ENCODE assay signal across 27 cellular contexts in genomic region chr7:144723311-144723710, GRCh38.
"Had no signal": no experiment of that assay in that cellular context is flagged by ENCODE, and none has a peak within 500 bp of the region (broad histone marks: within the 10 kb centered on the region; RNA-seq: fewer than 3 reads in every experiment).

No MANE protein-coding gene starts in this region.

- ATAC-seq: activated naive CD4-positive, alpha-beta T cell treated with anti-CD3 and anti-CD28 coated beads, Interleukin-2, amount 50 U/mL, for 72 hours; activated T-cell treated with anti-CD3 and anti-CD28 coated beads, Interleukin-2, amount 50 U/mL, for 72 hours; WTC11 had no signal

- H3K4me1 ChIP-seq: breast epithelium, colonic mucosa had no signal

- H3K36me3 ChIP-seq: ascending aorta, breast epithelium, cardiac muscle cell, colonic mucosa had no signal

- H3K27ac ChIP-seq: ascending aorta, breast epithelium, cardiac muscle cell, colonic mucosa, epithelial cell of prostate had no signal

- DNase-seq: activated CD4-positive, alpha-beta memory T cell treated with anti-CD3 and anti-CD28 coated beads, Interleukin-2, amount 10 ng/mL, durations not matched to agents 7 days and 5 days; activated CD4-positive, alpha-beta T cell treated with anti-CD3 and anti-CD28 coated beads for 1 hour; activated CD4-positive, alpha-beta T cell treated with anti-CD3 and anti-CD28 coated beads for 4 hours; activated CD4-positive, alpha-beta T cell treated with anti-CD3 and anti-CD28 coated beads, Interleukin-2, amount 10 ng/mL, durations not matched to agents 7 days and 5 days; activated CD4-positive, alpha-beta T cell treated with anti-CD3 and anti-CD28 coated beads, Interleukin-2, amount 50 U/mL, for 4 hours; activated CD8-positive, alpha-beta memory T cell treated with anti-CD3 and anti-CD28 coated beads, Interleukin-2, amount 50 U/mL, for 48 hours; activated gamma-delta T cell; activated naive CD4-positive, alpha-beta T cell; activated naive CD4-positive, alpha-beta T cell treated with anti-CD3 and anti-CD28 coated beads, Interleukin-2, amount 10 ng/mL, durations not matched to agents 7 days and 5 days; activated naive CD8-positive, alpha-beta T cell treated with anti-CD3 and anti-CD28 coated beads, Interleukin-2, amount 10 ng/mL, durations not matched to agents 7 days and 5 days; activated T-cell treated with anti-CD3 and anti-CD28 coated beads for 4 hours; activated T-cell treated with anti-CD3 and anti-CD28 coated beads, Interleukin-2, amount 50 U/mL, for 24 hours; activated T-cell treated with anti-CD3 and anti-CD28 coated beads, Interleukin-2, amount 50 U/mL, for 72 hours; central memory CD4-positive, alpha-beta T cell; cerebellar nuclear complex; colonic mucosa; effector CD8-positive, alpha-beta T cell; head of caudate nucleus had no signal

- FAIRE-seq: endometrium, endothelial cell of umbilical vein, frontal cortex had no signal

- H3K27me3 ChIP-seq: ascending aorta, breast epithelium, cardiac muscle cell, colonic mucosa had no signal

- H3K4me3 ChIP-seq: ascending aorta, breast epithelium, cardiac muscle cell, colonic mucosa had no signal

- H3K9me3 ChIP-seq: ascending aorta, breast epithelium, colonic mucosa had no signal
